In genomic region chr9:11194249-11194648, GRCh38 we compare ENCODE assay signal across 12 cellular contexts.
"Had no signal": no experiment of that assay in that cellular context is flagged by ENCODE, and none has a peak within 500 bp of the region (broad histone marks: within the 10 kb centered on the region; RNA-seq: fewer than 3 reads in every experiment).

No MANE protein-coding gene starts in this region.

- H3K27ac ChIP-seq: esophagus muscularis mucosa, neural progenitor cell, ovary had no signal

- ATAC-seq: activated CD8-positive, alpha-beta T cell treated with anti-CD3 and anti-CD28 coated beads, Interleukin-2, amount 10 ng/mL, durations not matched to agents 7 days and 5 days had no signal

- H3K36me3 ChIP-seq: esophagus muscularis mucosa, neural progenitor cell, ovary had no signal

- H3K27me3 ChIP-seq: esophagus muscularis mucosa, neural progenitor cell, ovary had no signal

- H3K4me1 ChIP-seq: neural progenitor cell had no signal

- DNase-seq: activated CD4-positive, alpha-beta T cell treated with anti-CD3 and anti-CD28 coated beads for 48 hours; activated CD8-positive, alpha-beta memory T cell treated with anti-CD3 and anti-CD28 coated beads, Interleukin-2, amount 50 U/mL, for 48 hours; activated CD8-positive, alpha-beta T cell treated with anti-CD3 and anti-CD28 coated beads, Interleukin-2, amount 10 ng/mL, durations not matched to agents 7 days and 5 days; activated naive CD4-positive, alpha-beta T cell; aorta; midbrain; ovary; stimulated activated CD4-positive, alpha-beta T cell treated with anti-CD3 and anti-CD28 coated beads, Interleukin-15, amount 100 ng/mL, for 24 hours; stimulated activated CD4-positive, alpha-beta T cell treated with anti-CD3 and anti-CD28 coated beads, Interleukin-4, amount 100 ng/mL, for 24 hours had no signal

- H3K27ac Mint-ChIP-seq: activated CD8-positive, alpha-beta T cell treated with anti-CD3 and anti-CD28 coated beads, Interleukin-2, amount 10 ng/mL, durations not matched to agents 7 days and 5 days; neural progenitor cell had no signal

- H3K4me3 Mint-ChIP-seq: activated CD8-positive, alpha-beta T cell treated with anti-CD3 and anti-CD28 coated beads, Interleukin-2, amount 10 ng/mL, durations not matched to agents 7 days and 5 days; neural progenitor cell had no signal

- H3K4me3 ChIP-seq: esophagus muscularis mucosa, lung, neural progenitor cell, ovary had no signal

- H3K36me3 Mint-ChIP-seq: neural progenitor cell had no signal

- H3K9me3 ChIP-seq: ovary had no signal
